34 cellular contexts compared by ENCODE assay signal in genomic region chr3:37112987-37113386, GRCh38.
"Had no signal": no experiment of that assay in that cellular context is flagged by ENCODE, and none has a peak within 500 bp of the region (broad histone marks: within the 10 kb centered on the region; RNA-seq: fewer than 3 reads in every experiment).

No MANE protein-coding gene starts in this region.

- H3K27ac ChIP-seq: body of pancreas, breast epithelium, RWPE1, VCaP had no signal

- H3K4me1 ChIP-seq: body of pancreas, breast epithelium had no signal

- H3K36me3 Mint-ChIP-seq: activated CD8-positive, alpha-beta memory T cell treated with anti-CD3 and anti-CD28 coated beads, Interleukin-2, amount 10 ng/mL, durations not matched to agents 7 days and 5 days had no signal

- H3K27me3 Mint-ChIP-seq: activated CD4-positive, alpha-beta memory T cell treated with anti-CD3 and anti-CD28 coated beads, Interleukin-2, amount 10 ng/mL, durations not matched to agents 7 days and 5 days; activated CD8-positive, alpha-beta memory T cell treated with anti-CD3 and anti-CD28 coated beads, Interleukin-2, amount 10 ng/mL, durations not matched to agents 7 days and 5 days; activated naive CD8-positive, alpha-beta T cell treated with anti-CD3 and anti-CD28 coated beads, Interleukin-2, amount 10 ng/mL, durations not matched to agents 7 days and 5 days had no signal

- H3K27me3 ChIP-seq: body of pancreas, breast epithelium had no signal

- ATAC-seq: activated CD8-positive, alpha-beta memory T cell treated with anti-CD3 and anti-CD28 coated beads, Interleukin-2, amount 10 ng/mL, durations not matched to agents 7 days and 5 days; activated T-cell treated with anti-CD3 and anti-CD28 coated beads, Interleukin-2, amount 50 U/mL, for 72 hours; body of pancreas; PC-3; Right ventricle myocardium inferior; SK-N-SH treated with all-trans-retinoic acid at 6 μM for 48 hours had no signal

- H3K27ac Mint-ChIP-seq: activated CD4-positive, alpha-beta memory T cell treated with anti-CD3 and anti-CD28 coated beads, Interleukin-2, amount 10 ng/mL, durations not matched to agents 7 days and 5 days; activated CD8-positive, alpha-beta memory T cell treated with anti-CD3 and anti-CD28 coated beads, Interleukin-2, amount 10 ng/mL, durations not matched to agents 7 days and 5 days; activated naive CD8-positive, alpha-beta T cell treated with anti-CD3 and anti-CD28 coated beads, Interleukin-2, amount 10 ng/mL, durations not matched to agents 7 days and 5 days; activated T-cell treated with anti-CD3 and anti-CD28 coated beads, Interleukin-2, amount 50 U/mL, for 72 hours; activated T-helper 2 cell treated with anti-CD3 and anti-CD28 coated beads, Interferon-gamma antibody, Interleukin-2, Interleukin-4, amounts not matched to agents 10 μg/mL and 5 μg/mL and 100 μg/mL, durations not matched to agents 14 hours and 24 hours and 36 hours had no signal

- DNase-seq: activated CD4-positive, alpha-beta memory T cell treated with anti-CD3 and anti-CD28 coated beads, Interleukin-2, amount 10 ng/mL, durations not matched to agents 7 days and 5 days; activated CD4-positive, alpha-beta T cell treated with anti-CD3 and anti-CD28 coated beads for 1 hour; activated CD4-positive, alpha-beta T cell treated with anti-CD3 and anti-CD28 coated beads for 48 hours; activated CD4-positive, CD25-positive, alpha-beta regulatory T cell; activated CD8-positive, alpha-beta memory T cell treated with anti-CD3 and anti-CD28 coated beads for 24 hours; activated CD8-positive, alpha-beta memory T cell treated with anti-CD3 and anti-CD28 coated beads, Interleukin-2, amount 10 ng/mL, durations not matched to agents 7 days and 5 days; activated CD8-positive, alpha-beta memory T cell treated with anti-CD3 and anti-CD28 coated beads, Interleukin-2, amount 50 U/mL, for 48 hours; activated gamma-delta T cell; activated naive CD4-positive, alpha-beta T cell treated with Interleukin-2 at 50 U/mL for 16 hours; activated naive CD8-positive, alpha-beta T cell treated with anti-CD3 and anti-CD28 coated beads, Interleukin-2, amount 10 ng/mL, durations not matched to agents 7 days and 5 days; activated T-cell treated with anti-CD3 and anti-CD28 coated beads, Interleukin-2, amount 50 U/mL, for 72 hours; amygdala; body of pancreas; Karpas-422; KBM-7; NCI-H1105 treated with DMSO at 0.1 percent for 48 hours; NCI-H1436; NCI-H1694 treated with DMSO at 0.1 percent for 48 hours; NCI-H2029; NCI-H345; NCI-H524 treated with DMSO at 0.1 percent for 48 hours; NK-92 treated with Interleukin-12 subunit alpha and Interleukin-12 subunit beta, amount 100 ng/mL, for 24 hours; PC-3; SIG-M5; SW 1271; T-helper 1 cell; T-helper 2 cell; T-helper 9 cell had no signal

- H3K9me3 Mint-ChIP-seq: activated CD4-positive, alpha-beta memory T cell treated with anti-CD3 and anti-CD28 coated beads, Interleukin-2, amount 10 ng/mL, durations not matched to agents 7 days and 5 days; activated naive CD8-positive, alpha-beta T cell treated with anti-CD3 and anti-CD28 coated beads, Interleukin-2, amount 10 ng/mL, durations not matched to agents 7 days and 5 days; activated T-cell treated with anti-CD3 and anti-CD28 coated beads, Interleukin-2, amount 50 U/mL, for 72 hours; activated T-helper 2 cell treated with anti-CD3 and anti-CD28 coated beads, Interferon-gamma antibody, Interleukin-2, Interleukin-4, amounts not matched to agents 10 μg/mL and 5 μg/mL and 100 μg/mL, durations not matched to agents 14 hours and 24 hours and 36 hours had no signal

- H3K4me1 Mint-ChIP-seq: activated naive CD8-positive, alpha-beta T cell treated with anti-CD3 and anti-CD28 coated beads, Interleukin-2, amount 10 ng/mL, durations not matched to agents 7 days and 5 days had no signal

- H3K36me3 ChIP-seq: breast epithelium had no signal

- H3K4me3 Mint-ChIP-seq: activated CD4-positive, alpha-beta memory T cell treated with anti-CD3 and anti-CD28 coated beads, Interleukin-2, amount 10 ng/mL, durations not matched to agents 7 days and 5 days; activated CD8-positive, alpha-beta memory T cell treated with anti-CD3 and anti-CD28 coated beads, Interleukin-2, amount 10 ng/mL, durations not matched to agents 7 days and 5 days; activated naive CD8-positive, alpha-beta T cell treated with anti-CD3 and anti-CD28 coated beads, Interleukin-2, amount 10 ng/mL, durations not matched to agents 7 days and 5 days; activated T-cell treated with anti-CD3 and anti-CD28 coated beads, Interleukin-2, amount 50 U/mL, for 72 hours had no signal

- H3K4me3 ChIP-seq: body of pancreas, breast epithelium had no signal

- H3K9me3 ChIP-seq: body of pancreas, breast epithelium had no signal
